ENCODE assay signal across 18 cellular contexts in the genomic region with DNA sequence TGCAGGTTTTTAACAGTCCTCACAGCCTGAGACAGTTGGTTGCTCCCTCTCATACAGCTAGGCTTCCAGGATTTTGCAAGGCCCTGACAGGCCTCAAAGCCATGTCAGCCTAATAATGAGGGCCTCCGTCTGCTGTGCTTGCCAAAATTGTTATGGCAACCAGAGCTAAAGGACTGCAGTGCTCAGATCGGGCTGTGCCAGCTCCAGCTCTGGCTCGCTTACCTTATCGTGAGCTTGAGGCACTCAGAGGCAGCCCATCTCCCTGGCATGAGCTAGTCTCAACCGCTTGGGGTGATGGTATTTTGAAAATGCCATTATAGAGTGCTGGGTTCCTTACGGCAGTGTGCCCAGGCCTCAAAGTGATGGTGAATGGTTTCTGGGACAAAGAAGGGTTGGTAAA. TPM values are rescaled to one million over a fixed set of nuclear protein-coding genes. Genes with fewer than 3 reads are reported as not detected.
DNase-seq lines count a peak whose midpoint lies in the region; ATAC-seq, FAIRE-seq and TF ChIP-seq lines count a peak whose summit lies in the region.
"Had no signal": no experiment of that assay in that cellular context is flagged by ENCODE, and none has a peak within 500 bp of the region (broad histone marks: within the 10 kb centered on the region; RNA-seq: fewer than 3 reads in every experiment).

No MANE protein-coding gene starts in this region.

- no peak for DNase-seq in stimulated activated naive CD8-positive, alpha-beta T cell treated with anti-CD3 and anti-CD28 coated beads, Interleukin-15, Interleukin-2, amounts not matched to agents 100 U/mL and 50 U/mL, for 24 hours
- DNase-seq in mammary epithelial cell: no peak
- no peak for DNase-seq in keratinocyte (ENCODE audit: low read depth, low spot score)
- DNase-seq in lower leg skin (ENCODE audit: low spot score in 2 of 2): no peak
- DNase-seq: effector CD8-positive, alpha-beta T cell; H9; NCI-H1930; OCI-M1; psoas muscle; stimulated activated CD4-positive, alpha-beta T cell treated with anti-CD3 and anti-CD28 coated beads, Interleukin-15, amount 100 ng/mL, for 24 hours; stomach; T1000 had no signal

- no peaks in the 10 kb centered on the region for H3K9me3 ChIP-seq in mammary epithelial cell (replicated peaks; ENCODE audit: insufficient read depth, low read length)
- H3K9me3 ChIP-seq in keratinocyte (ENCODE audit: control insufficient read depth, low read depth, low read length): no peaks in the 10 kb centered on the region
- H3K9me3 ChIP-seq: psoas muscle, stomach had no signal

- H3K79me2 ChIP-seq in mammary epithelial cell (ENCODE audit: insufficient read depth, low read length) (peaks cover 99% of the 10 kb centered on the region), keratinocyte (ENCODE audit: control insufficient read depth, insufficient read depth, low read length) (peaks cover 82% of the 10 kb centered on the region)

- no peak for FAIRE-seq in keratinocyte (lab: Jason Lieb, UNC)

- BruUV-seq in mammary epithelial cell (replicated peaks; lab: Mats Ljungman, UMichigan): TSS peak; percentile 8

- H3K4me3 ChIP-seq in mammary epithelial cell (replicated peaks in 1 of 3; ENCODE audit: insufficient read depth in 1 of 3, low read depth in 2 of 3, low read length in 3 of 3): no peak overlapping the region
- no peak overlapping the region for H3K4me3 ChIP-seq in keratinocyte (ENCODE audit: control insufficient read depth in 2 of 3, extremely low read depth in 1 of 3, insufficient read depth in 2 of 3, low read depth in 1 of 3, low read length in 3 of 3)
- no peak overlapping the region for H3K4me3 ChIP-seq in lower leg skin (ENCODE audit: low read depth, poor library complexity, severe bottlenecking)
- H3K4me3 ChIP-seq: psoas muscle, stomach had no signal

- H4K20me1 ChIP-seq in mammary epithelial cell (ENCODE audit: insufficient read depth, low read length): no peaks in the 10 kb centered on the region
- peaks cover 3% of the 10 kb centered on the region for H4K20me1 ChIP-seq in keratinocyte (ENCODE audit: control insufficient read depth, extremely low read depth, insufficient read depth, low read length)

- H3K27me3 ChIP-seq in mammary epithelial cell (ENCODE audit: insufficient read depth, low read length) (no peaks in the 10 kb centered on the region), keratinocyte (ENCODE audit: control insufficient read depth, extremely low read depth, insufficient read depth, low read length) (no peaks in the 10 kb centered on the region)
- H3K27me3 ChIP-seq: stomach had no signal

- 76% methylated on average over 6 of the region's 6 CpGs for WGBS in mammary epithelial cell (ENCODE audit: low coverage, missing lambda C conversion rate)
- WGBS in lower leg skin, 2 donors: 56 to 73% methylated on average over 6 of the region's 6 CpGs

- H3K27ac ChIP-seq in mammary epithelial cell (ENCODE audit: insufficient read depth, low read depth, low read length): peak overlapping the region; percentile 79
- H3K27ac ChIP-seq in keratinocyte (ENCODE audit: control insufficient read depth, insufficient read depth, low read length): peak overlapping the region; percentile 59
- H3K27ac ChIP-seq: psoas muscle had no signal

- H3K27me3 Mint-ChIP-seq in stimulated activated naive CD8-positive, alpha-beta T cell treated with anti-CD3 and anti-CD28 coated beads, Interleukin-15, Interleukin-2, amounts not matched to agents 100 ng/mL and 50 ng/mL, for 24 hours: no peaks in the 10 kb centered on the region
- H3K27me3 Mint-ChIP-seq: central memory CD8-positive, alpha-beta T cell had no signal

- H3K9me1 ChIP-seq in keratinocyte (ENCODE audit: control insufficient read depth, extremely low read depth, insufficient read depth, low read length): no peaks in the 10 kb centered on the region

- H3K4me2 ChIP-seq in mammary epithelial cell (ENCODE audit: insufficient read depth, low read depth, low read length): no peak overlapping the region
- no peak overlapping the region for H3K4me2 ChIP-seq in keratinocyte (ENCODE audit: control insufficient read depth, extremely low read depth, insufficient read depth, low read depth, low read length)

- H3K36me3 Mint-ChIP-seq in stimulated activated naive CD8-positive, alpha-beta T cell treated with anti-CD3 and anti-CD28 coated beads, Interleukin-15, Interleukin-2, amounts not matched to agents 100 ng/mL and 50 ng/mL, for 24 hours (ENCODE audit: low read depth): peaks cover 61% of the 10 kb centered on the region

- ATAC-seq in stimulated activated naive CD8-positive, alpha-beta T cell treated with anti-CD3 and anti-CD28 coated beads, Interleukin-15, Interleukin-2, amounts not matched to agents 100 U/mL and 50 U/mL, for 24 hours: no peak
- ATAC-seq in GM19324 (IDR thresholded peaks at IDR 0.05; ENCODE audit: low FRiP score, unreplicated experiment) (no peak), HG03039 (IDR thresholded peaks at IDR 0.05; ENCODE audit: unreplicated experiment) (no peak)
- ATAC-seq: activated CD4-positive, CD25-positive, alpha-beta regulatory T cell treated with anti-CD3 and anti-CD28 coated beads, Interleukin-2, amount 50 U/mL, for 24 hours; psoas muscle; SK-N-SH treated with all-trans-retinoic acid at 6 μM for 48 hours had no signal

- no peak overlapping the region for H2AFZ ChIP-seq in mammary epithelial cell (ENCODE audit: low read depth, low read length)
- H2AFZ ChIP-seq in keratinocyte (ENCODE audit: control insufficient read depth, low read length): no peak overlapping the region

- peak overlapping the region; percentile 26 for H3K27ac Mint-ChIP-seq in stimulated activated naive CD8-positive, alpha-beta T cell treated with anti-CD3 and anti-CD28 coated beads, Interleukin-15, Interleukin-2, amounts not matched to agents 100 ng/mL and 50 ng/mL, for 24 hours
- H3K27ac Mint-ChIP-seq: H9 had no signal

- TF ChIP-seq CTCF in mammary epithelial cell (conservative IDR thresholded peaks at IDR 0.05 in 1 of 2, IDR thresholded peaks at IDR 0.05 in 1 of 2; ENCODE audit: extremely low read depth in 1 of 2, insufficient read depth in 1 of 2, low read depth in 1 of 2, low read length in 2 of 2) (no peak), keratinocyte (optimal IDR thresholded peaks at IDR 0.05 in 1 of 3, IDR thresholded peaks at IDR 0.05 in 1 of 3, conservative IDR thresholded peaks at IDR 0.05 in 1 of 3; ENCODE audit: extremely low read depth in 1 of 3, insufficient read depth in 2 of 3, low read length in 3 of 3) (no peak), lower leg skin (IDR thresholded peaks at IDR 0.05) (no peak)

- H3K9ac ChIP-seq in mammary epithelial cell (ENCODE audit: insufficient read depth, low read length): peak overlapping the region; percentile 25
- H3K9ac ChIP-seq in keratinocyte (ENCODE audit: control insufficient read depth, extremely low read depth, insufficient read depth, low read length): peak overlapping the region; percentile 32

- intact Hi-C loops in mammary epithelial cell (cut with micrococcal nuclease): loop anchor here (5.0 kb wide), 2 partner anchors 491 to 574 kb away; no protein-coding TSS in a partner anchor
- intact Hi-C loops in lower leg skin (cut with DNase I; ENCODE audit: low total_unique reads): loop anchor here (5.0 to 10.0 kb wide), 3 partner anchors 314 to 634 kb away; partner anchors contain the start of gene DMRTA1

- H3K9me3 Mint-ChIP-seq in stimulated activated naive CD8-positive, alpha-beta T cell treated with anti-CD3 and anti-CD28 coated beads, Interleukin-15, Interleukin-2, amounts not matched to agents 100 ng/mL and 50 ng/mL, for 24 hours: no peaks in the 10 kb centered on the region
- H3K9me3 Mint-ChIP-seq: central memory CD8-positive, alpha-beta T cell; H9 had no signal

- CTCF ChIA-PET in mammary epithelial cell (lab: Charles Lee; ENCODE audit: low non-redundant PET): no interaction called here

- peaks cover 37% of the 10 kb centered on the region for H3K36me3 ChIP-seq in mammary epithelial cell (ENCODE audit: insufficient read depth, low read length)
- H3K36me3 ChIP-seq in keratinocyte (ENCODE audit: control insufficient read depth in 2 of 2, extremely low read depth in 1 of 2, insufficient read depth in 2 of 2, low read length in 2 of 2): peaks cover 14 to 24% of the 10 kb centered on the region in 2 experiments

- no peak for TF ChIP-seq POLR2A in lower leg skin (IDR thresholded peaks at IDR 0.05)

- H3K4me1 ChIP-seq in mammary epithelial cell (ENCODE audit: insufficient read depth, low read length) (peaks cover 59% of the 10 kb centered on the region), keratinocyte (ENCODE audit: control insufficient read depth, extremely low read depth, insufficient read depth, low read length) (peaks cover 45% of the 10 kb centered on the region)
- H3K4me1 ChIP-seq: psoas muscle had no signal

- H3K4me1 Mint-ChIP-seq in stimulated activated naive CD8-positive, alpha-beta T cell treated with anti-CD3 and anti-CD28 coated beads, Interleukin-15, Interleukin-2, amounts not matched to agents 100 ng/mL and 50 ng/mL, for 24 hours (ENCODE audit: low read depth): peaks cover 66% of the 10 kb centered on the region

- H3K4me3 Mint-ChIP-seq in stimulated activated naive CD8-positive, alpha-beta T cell treated with anti-CD3 and anti-CD28 coated beads, Interleukin-15, Interleukin-2, amounts not matched to agents 100 ng/mL and 50 ng/mL, for 24 hours: no peak overlapping the region
- H3K4me3 Mint-ChIP-seq: central memory CD8-positive, alpha-beta T cell; H9 had no signal

- in situ Hi-C loops in mammary epithelial cell (cut with MboI; ENCODE audit: low sequenced_read_pairs in 2 of 2): loop anchor here (5.0 to 10.0 kb wide), 6 partner anchors 194 to 634 kb away; partner anchors contain the start of genes CDKN2B (in 1 of the 2) and DMRTA1 (in 1 of the 2)

- dilution Hi-C loops in mammary epithelial cell (cut with HindIII; ENCODE audit: low sequenced_read_pairs): loop anchor here (5.0 to 25.0 kb wide), 4 partner anchors 66 to 426 kb away; no protein-coding TSS in a partner anchor
- dilution Hi-C loops in keratinocyte (cut with MboI; ENCODE audit: extremely low pct_ligation_motif_present, low sequenced_read_pairs): no loop called here

RNA-seq across cellular contexts. Expression of gene MTAP, which starts 8.4 kb away (rescaled TPM):
- 10 to 100 TPM; 51.5 to 96.9 TPM for total RNA-seq in mammary epithelial cell
- polyA plus RNA-seq in mammary epithelial cell: 59.0 TPM
- 52.6 TPM for polyA minus RNA-seq in mammary epithelial cell
- polyA plus RNA-seq in keratinocyte: 24.5 to 50.3 TPM (median 48.7 TPM) in 3 replicates
- 15.0 TPM for polyA plus RNA-seq in keratinocyte (2011; ENCODE audit: low read depth)
- polyA plus RNA-seq in keratinocyte (2011; cell fraction: cytosol; rRNA removed): 23.5 and 32.4 TPM in 2 replicates
- 44.3 and 51.4 TPM in 2 replicates for polyA plus RNA-seq in keratinocyte (2011; cell fraction: nucleus; rRNA removed)
- 16.7 and 39.8 TPM in 2 replicates for polyA plus RNA-seq in keratinocyte (2012; ENCODE audit: low replicate concordance)
- polyA minus RNA-seq in keratinocyte: 28.1 to 51.7 TPM (median 33.3 TPM) in 3 replicates
- 40.3 TPM for polyA minus RNA-seq in keratinocyte (2011; cell fraction: cytosol; rRNA and poly(A)+ RNA removed)
- 30.6 and 76.9 TPM in 2 replicates for polyA minus RNA-seq in keratinocyte (2011; cell fraction: nucleus; rRNA and poly(A)+ RNA removed)
- 10 to 100 TPM; 12.9 to 18.2 (median 14.7) TPM for total RNA-seq in lower leg skin
